27 cellular contexts compared by ENCODE assay signal in the genomic region with DNA sequence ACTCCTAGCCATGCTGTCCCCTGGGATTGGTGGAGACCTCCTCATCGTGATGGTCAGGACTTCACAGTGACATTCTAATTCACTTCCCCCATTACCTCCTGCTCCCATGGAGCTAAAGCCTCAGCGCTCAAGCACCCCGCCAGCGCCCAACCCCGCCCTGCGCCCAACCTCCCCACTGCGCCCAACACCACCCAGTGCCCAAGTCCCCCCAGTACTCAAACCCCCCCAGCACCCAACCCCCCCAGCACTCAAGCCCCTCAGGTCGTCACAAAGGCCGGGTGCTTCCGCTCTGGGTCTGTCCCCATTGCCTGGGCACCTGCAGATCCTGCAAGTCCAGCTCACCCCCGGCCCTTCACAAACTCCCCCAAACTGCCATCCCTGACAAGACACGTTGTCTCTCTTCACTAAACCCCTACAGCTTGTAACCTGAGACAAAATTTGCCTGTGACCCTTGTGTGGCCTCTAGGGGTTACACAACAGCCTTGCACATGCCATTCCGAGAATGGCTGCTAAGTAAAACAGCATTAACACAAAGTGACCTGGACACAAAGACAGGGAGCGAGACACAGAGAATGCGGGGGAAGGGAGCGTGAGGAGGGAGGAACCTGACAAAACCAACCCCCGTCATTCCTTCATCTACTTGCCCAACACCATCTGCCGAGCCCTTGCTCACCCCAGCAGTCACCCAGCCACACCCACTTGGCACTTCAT.
DNase-seq lines count a peak whose midpoint lies in the region; ATAC-seq lines count a peak whose summit lies in the region.
"Had no signal": no experiment of that assay in that cellular context is flagged by ENCODE, and none has a peak within 500 bp of the region (broad histone marks: within the 10 kb centered on the region; RNA-seq: fewer than 3 reads in every experiment).

No MANE protein-coding gene starts in this region.

- H3K36me3 ChIP-seq in H7 (replicated peaks; ENCODE audit: control insufficient read depth, insufficient read depth, low read length) = no peaks in the 10 kb centered on the region
- H3K36me3 ChIP-seq: breast epithelium, esophagus muscularis mucosa had no signal

- H3K27me3 ChIP-seq in H7 (ENCODE audit: control insufficient read depth, insufficient read depth, low read length) = no peaks in the 10 kb centered on the region

- DNase-seq in ELF-1 (ENCODE audit: low read depth, low spot score) = peak; percentile 55
- peak; percentile 60 for DNase-seq in H7
- DNase-seq in ecto neural progenitor cell (ENCODE audit: low spot score) = peak; percentile 60
- DNase-seq in mesenteric fat pad (ENCODE audit: low spot score) = peak; percentile 77
- no peak for DNase-seq in foreskin melanocyte
- no peak for DNase-seq in H4 (ENCODE audit: low spot score)
- no peak for DNase-seq in LoVo (ENCODE audit: low spot score)
- DNase-seq: ACHN; activated CD4-positive, alpha-beta T cell treated with anti-CD3 and anti-CD28 coated beads for 4 hours; activated CD8-positive, alpha-beta memory T cell treated with anti-CD3 and anti-CD28 coated beads, Interleukin-2, amount 10 ng/mL, durations not matched to agents 7 days and 5 days; activated naive CD4-positive, alpha-beta T cell treated with anti-CD3 and anti-CD28 coated beads, Interleukin-2, amount 50 U/mL, for 16 hours; amygdala; Calu3; effector memory CD8-positive, alpha-beta T cell; GM23248; hippocampal formation; NCI-H1694; occipital lobe; SK-N-SH; small intestine; stimulated activated CD4-positive, alpha-beta T cell treated with anti-CD3 and anti-CD28 coated beads, Interleukin-4, amount 100 ng/mL, for 1 hour; T-helper 2 cell had no signal

- ATAC-seq in HG02852 (IDR thresholded peaks at IDR 0.05; ENCODE audit: unreplicated experiment) = no peak
- ATAC-seq: activated CD8-positive, alpha-beta memory T cell treated with anti-CD3 and anti-CD28 coated beads, Interleukin-2, amount 10 ng/mL, durations not matched to agents 7 days and 5 days; effector memory CD8-positive, alpha-beta T cell; stimulated activated memory B cell treated with anti-CD40 and anti-IgM and Interleukin-4, amounts not matched to agents 10 μg/mL and 1 μg/mL and 100 μg/mL, for 72 hours had no signal

- H3K4me3 ChIP-seq in H7 (ENCODE audit: insufficient read depth, low read depth, low read length) = no peak overlapping the region
- H3K4me3 ChIP-seq: breast epithelium, esophagus muscularis mucosa, GM23248, lung had no signal

Comparison
In these comparisons a context has a peak if more than half of its experiments do, and no peak if none do; other contexts are left out.
1. DNase-seq: peak in ELF-1 (single experiment), H7 (single experiment), ecto neural progenitor cell (single experiment) and mesenteric fat pad (single experiment); none in foreskin melanocyte (single experiment), H4 (single experiment) and LoVo (single experiment).